In the genomic region with DNA sequence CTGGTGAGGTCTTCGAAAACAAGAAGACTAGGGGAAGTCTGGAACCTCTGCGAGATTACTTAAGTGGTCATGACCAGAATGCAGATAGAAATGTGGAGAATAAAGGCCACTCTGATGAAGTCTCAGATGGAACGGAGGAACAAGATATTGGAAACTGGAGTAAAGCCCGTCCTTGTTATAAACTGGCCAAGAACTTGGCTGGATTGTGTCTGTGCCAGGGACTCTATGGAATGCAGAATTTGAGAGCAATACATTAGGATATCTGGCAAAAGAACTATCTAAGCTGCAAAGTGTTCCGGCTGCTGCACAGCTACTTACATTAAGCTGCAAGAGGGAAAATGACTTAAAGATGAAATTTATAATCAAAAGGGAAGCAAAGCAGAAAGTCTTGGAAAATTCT, we compare ENCODE assay signal across 22 cellular contexts. TPM values are rescaled to one million over a fixed set of nuclear protein-coding genes. Genes with fewer than 3 reads are reported as not detected.
DNase-seq lines count a peak whose midpoint lies in the region; ATAC-seq, FAIRE-seq and TF ChIP-seq lines count a peak whose summit lies in the region.
"Had no signal": no experiment of that assay in that cellular context is flagged by ENCODE, and none has a peak within 500 bp of the region (broad histone marks: within the 10 kb centered on the region; RNA-seq: fewer than 3 reads in every experiment).

No MANE protein-coding gene starts in this region.

- H3K4me1 ChIP-seq in astrocyte (ENCODE audit: insufficient read depth, low read length) (no peaks in the 10 kb centered on the region), psoas muscle (no peaks in the 10 kb centered on the region)
- H3K4me1 ChIP-seq: SJCRH30 had no signal

- no peaks in the 10 kb centered on the region for H3K36me3 Mint-ChIP-seq in astrocyte (ENCODE audit: low read depth, unreplicated experiment)

- H3K36me3 ChIP-seq in astrocyte (ENCODE audit: insufficient read depth, low read length), result no peaks in the 10 kb centered on the region
- H3K36me3 ChIP-seq in psoas muscle (ENCODE audit: insufficient read depth in 1 of 2, low read depth in 1 of 2), result no peaks in the 10 kb centered on the region
- H3K36me3 ChIP-seq: SJCRH30 had no signal

- no peak overlapping the region for H3K4me2 ChIP-seq in astrocyte (ENCODE audit: low read length)

- H3K27me3 ChIP-seq in astrocyte (ENCODE audit: insufficient read depth, low read length) (peaks cover 3% of the 10 kb centered on the region), psoas muscle (ENCODE audit: insufficient read depth in 3 of 3, low read length in 2 of 3) (peaks cover 0 to 6% (median 0%) of the 10 kb centered on the region in 3 donors)
- H3K27me3 ChIP-seq: SJCRH30 had no signal

- intact Hi-C loops in psoas muscle (cut with DNase I), result no loop called here

- H3K27me3 Mint-ChIP-seq in astrocyte (ENCODE audit: low read depth, unreplicated experiment), result peaks cover 49% of the 10 kb centered on the region

- H2AFZ ChIP-seq in astrocyte (ENCODE audit: low read depth, low read length), result no peak overlapping the region

- H3K4me1 Mint-ChIP-seq in astrocyte (ENCODE audit: low read depth, unreplicated experiment), result peaks cover 3% of the 10 kb centered on the region

- no peak overlapping the region for H3K27ac ChIP-seq in astrocyte (ENCODE audit: low read depth, low read length)
- no peak overlapping the region for H3K27ac ChIP-seq in psoas muscle
- H3K27ac ChIP-seq: C4-2B, SJCRH30 had no signal

- 52 to 61% (median 53%) methylated on average over 5 of the region's 5 CpGs for WGBS in psoas muscle, 3 donors

- H3K4me3 ChIP-seq in astrocyte (ENCODE audit: insufficient read depth, low read depth, low read length) (no peak overlapping the region), psoas muscle (no peak overlapping the region)
- H3K4me3 ChIP-seq: SJCRH30 had no signal

- no peaks in the 10 kb centered on the region for H3K79me2 ChIP-seq in astrocyte (ENCODE audit: insufficient read depth, low read length)

- H3K27ac Mint-ChIP-seq in astrocyte (ENCODE audit: unreplicated experiment), result no peak overlapping the region
- H3K27ac Mint-ChIP-seq: B cell had no signal

- no peak overlapping the region for H3K9ac ChIP-seq in astrocyte (ENCODE audit: low read length)

- ATAC-seq in GM19328 (IDR thresholded peaks at IDR 0.05; ENCODE audit: unreplicated experiment), result no peak
- no peak for ATAC-seq in psoas muscle
- ATAC-seq: SK-N-SH treated with all-trans-retinoic acid at 6 μM for 48 hours had no signal

- no peak for TF ChIP-seq CTCF in astrocyte (IDR thresholded peaks at IDR 0.05; ENCODE audit: insufficient read depth, low read depth, low read length)
- TF ChIP-seq CTCF in psoas muscle (IDR thresholded peaks at IDR 0.05), result no peak

- FAIRE-seq in astrocyte (lab: Jason Lieb, UNC), result no peak
- FAIRE-seq: GM12892, H54 had no signal

- no peaks in the 10 kb centered on the region for H3K9me3 ChIP-seq in astrocyte (ENCODE audit: insufficient read depth, low read depth, low read length)
- H3K9me3 ChIP-seq in psoas muscle, result no peaks in the 10 kb centered on the region

- peaks cover 7% of the 10 kb centered on the region for H3K9me3 Mint-ChIP-seq in astrocyte (ENCODE audit: unreplicated experiment)

- H3K4me3 Mint-ChIP-seq in astrocyte (ENCODE audit: unreplicated experiment), result no peak overlapping the region
- H3K4me3 Mint-ChIP-seq: B cell had no signal

- H4K20me1 ChIP-seq in astrocyte (ENCODE audit: insufficient read depth, low read length), result no peaks in the 10 kb centered on the region

- DNase-seq in astrocyte (ENCODE audit: low read depth), result peak; percentile 14
- peak; percentile 52 for DNase-seq in fibroblast of gingiva (ENCODE audit: low read depth)
- peak; percentile 16 for DNase-seq in medulla oblongata (ENCODE audit: extremely low spot score)
- DNase-seq in SIG-M5 treated with dmso at 0.1 percent for 504 hours (lab: John Stamatoyannopoulos, UW; ENCODE audit: unreplicated experiment), result no peak
- DNase-seq in inferior parietal cortex (ENCODE audit: extremely low spot score), result no peak
- DNase-seq in psoas muscle, result no peak
- DNase-seq: DMS153, DND-41, Karpas-422, NCI-H1105, NCI-H1436 treated with DMSO at 0.1 percent for 48 hours, NCI-H1930, NCI-H2107, NCI-H524 treated with DMSO at 0.1 percent for 48 hours, NCI-H774, SJCRH30 had no signal

RNA-seq across cellular contexts. Expression of gene RAI1, which starts 44.8 kb away (rescaled TPM):
- total RNA-seq in astrocyte (39.1 and 39.8 TPM in 2 replicates), psoas muscle (1 to 10 TPM; 6.8 to 7.9 (median 7.2) TPM)
- 1 to 10 TPM; 4.0 to 9.0 (median 6.6) TPM for polyA plus RNA-seq in psoas muscle

RNA-seq across cellular contexts. Expression of gene PEMT, which starts 44.9 kb away (rescaled TPM):
- 19.5 and 25.4 TPM in 2 replicates for total RNA-seq in astrocyte
- total RNA-seq in psoas muscle, result 10 to 100 TPM; 15.9 to 28.1 (median 21.7) TPM
- 10 to 100 TPM; 24.1 to 79.0 (median 35.7) TPM for polyA plus RNA-seq in psoas muscle

Comparison
In these comparisons a context has a peak if more than half of its experiments do, and no peak if none do; other contexts are left out.
1. DNase-seq: peak in astrocyte (single experiment), fibroblast of gingiva (single experiment) and medulla oblongata (single experiment); none in SIG-M5 treated with dmso at 0.1 percent for 504 hours (single experiment), inferior parietal cortex (single experiment) and psoas muscle (0 of 2).